In the genomic region with DNA sequence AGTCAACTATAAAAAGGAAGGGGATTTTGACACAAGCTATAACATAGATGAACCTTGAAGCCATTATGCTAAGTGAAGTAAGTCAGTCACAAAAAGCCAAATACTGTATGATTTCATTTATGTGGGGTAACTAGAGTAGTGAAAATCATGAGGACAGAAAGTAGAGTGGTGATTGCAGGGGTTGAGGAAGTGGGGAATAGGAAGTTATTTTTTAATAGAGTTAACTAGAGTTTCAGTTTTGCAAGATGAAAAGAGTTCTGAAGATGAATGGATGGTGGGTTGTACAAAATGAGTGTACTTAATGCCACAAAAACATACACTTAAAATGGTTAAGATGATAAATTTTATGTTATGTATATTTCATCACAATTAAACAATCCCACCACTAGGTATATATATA, we compare ENCODE assay signal across 2 cellular contexts.
TF ChIP-seq lines count a peak whose summit lies in the region.

No MANE protein-coding gene starts in this region.

TF ChIP-seq in HepG2, 621 proteins besides CTCF, POLR2A, EP300 and RAD21:
- TF ChIP-seq, protein P1, sequence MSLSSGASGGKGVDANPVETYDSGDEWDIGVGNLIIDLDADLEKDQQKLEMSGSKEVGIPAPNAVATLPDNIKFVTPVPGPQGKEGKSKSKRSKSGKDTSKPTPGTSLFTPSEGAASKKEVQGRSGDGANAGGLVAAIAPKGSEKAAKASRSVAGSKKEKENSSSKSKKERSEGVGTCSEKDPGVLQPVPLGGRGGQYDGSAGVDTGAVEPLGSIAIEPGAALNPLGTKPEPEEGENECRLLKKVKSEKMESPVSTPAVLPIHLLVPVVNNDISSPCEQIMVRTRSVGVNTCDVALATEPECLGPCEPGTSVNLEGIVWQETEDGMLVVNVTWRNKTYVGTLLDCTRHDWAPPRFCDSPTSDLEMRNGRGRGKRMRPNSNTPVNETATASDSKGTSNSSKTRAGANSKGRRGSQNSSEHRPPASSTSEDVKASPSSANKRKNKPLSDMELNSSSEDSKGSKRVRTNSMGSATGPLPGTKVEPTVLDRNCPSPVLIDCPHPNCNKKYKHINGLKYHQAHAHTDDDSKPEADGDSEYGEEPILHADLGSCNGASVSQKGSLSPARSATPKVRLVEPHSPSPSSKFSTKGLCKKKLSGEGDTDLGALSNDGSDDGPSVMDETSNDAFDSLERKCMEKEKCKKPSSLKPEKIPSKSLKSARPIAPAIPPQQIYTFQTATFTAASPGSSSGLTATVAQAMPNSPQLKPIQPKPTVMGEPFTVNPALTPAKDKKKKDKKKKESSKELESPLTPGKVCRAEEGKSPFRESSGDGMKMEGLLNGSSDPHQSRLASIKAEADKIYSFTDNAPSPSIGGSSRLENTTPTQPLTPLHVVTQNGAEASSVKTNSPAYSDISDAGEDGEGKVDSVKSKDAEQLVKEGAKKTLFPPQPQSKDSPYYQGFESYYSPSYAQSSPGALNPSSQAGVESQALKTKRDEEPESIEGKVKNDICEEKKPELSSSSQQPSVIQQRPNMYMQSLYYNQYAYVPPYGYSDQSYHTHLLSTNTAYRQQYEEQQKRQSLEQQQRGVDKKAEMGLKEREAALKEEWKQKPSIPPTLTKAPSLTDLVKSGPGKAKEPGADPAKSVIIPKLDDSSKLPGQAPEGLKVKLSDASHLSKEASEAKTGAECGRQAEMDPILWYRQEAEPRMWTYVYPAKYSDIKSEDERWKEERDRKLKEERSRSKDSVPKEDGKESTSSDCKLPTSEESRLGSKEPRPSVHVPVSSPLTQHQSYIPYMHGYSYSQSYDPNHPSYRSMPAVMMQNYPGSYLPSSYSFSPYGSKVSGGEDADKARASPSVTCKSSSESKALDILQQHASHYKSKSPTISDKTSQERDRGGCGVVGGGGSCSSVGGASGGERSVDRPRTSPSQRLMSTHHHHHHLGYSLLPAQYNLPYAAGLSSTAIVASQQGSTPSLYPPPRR (CRISPR knock-in tag; IDR thresholded peaks at IDR 0.05; ENCODE audit: borderline replicate concordance): no peak
- TF ChIP-seq SAFB2 (CRISPR knock-in tag; IDR thresholded peaks at IDR 0.05; ENCODE audit: borderline replicate concordance, low read depth): no peak
- TF ChIP-seq NFKBIZ (CRISPR knock-in tag; IDR thresholded peaks at IDR 0.05): no peak
- no peak for TF ChIP-seq RFX5 (IDR thresholded peaks at IDR 0.05; ENCODE audit: low read depth, low read length)
- no peak for TF ChIP-seq ATAD3A (CRISPR knock-in tag; IDR thresholded peaks at IDR 0.05)
- TF ChIP-seq, protein P2, sequence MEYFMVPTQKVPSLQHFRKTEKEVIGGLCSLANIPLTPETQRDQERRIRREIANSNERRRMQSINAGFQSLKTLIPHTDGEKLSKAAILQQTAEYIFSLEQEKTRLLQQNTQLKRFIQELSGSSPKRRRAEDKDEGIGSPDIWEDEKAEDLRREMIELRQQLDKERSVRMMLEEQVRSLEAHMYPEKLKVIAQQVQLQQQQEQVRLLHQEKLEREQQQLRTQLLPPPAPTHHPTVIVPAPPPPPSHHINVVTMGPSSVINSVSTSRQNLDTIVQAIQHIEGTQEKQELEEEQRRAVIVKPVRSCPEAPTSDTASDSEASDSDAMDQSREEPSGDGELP (IDR thresholded peaks at IDR 0.05; ENCODE audit: borderline replicate concordance, low read depth): no peak
- TF ChIP-seq DNMT3B (CRISPR knock-in tag; conservative IDR thresholded peaks at IDR 0.05): no peak
- TF ChIP-seq, protein P3, sequence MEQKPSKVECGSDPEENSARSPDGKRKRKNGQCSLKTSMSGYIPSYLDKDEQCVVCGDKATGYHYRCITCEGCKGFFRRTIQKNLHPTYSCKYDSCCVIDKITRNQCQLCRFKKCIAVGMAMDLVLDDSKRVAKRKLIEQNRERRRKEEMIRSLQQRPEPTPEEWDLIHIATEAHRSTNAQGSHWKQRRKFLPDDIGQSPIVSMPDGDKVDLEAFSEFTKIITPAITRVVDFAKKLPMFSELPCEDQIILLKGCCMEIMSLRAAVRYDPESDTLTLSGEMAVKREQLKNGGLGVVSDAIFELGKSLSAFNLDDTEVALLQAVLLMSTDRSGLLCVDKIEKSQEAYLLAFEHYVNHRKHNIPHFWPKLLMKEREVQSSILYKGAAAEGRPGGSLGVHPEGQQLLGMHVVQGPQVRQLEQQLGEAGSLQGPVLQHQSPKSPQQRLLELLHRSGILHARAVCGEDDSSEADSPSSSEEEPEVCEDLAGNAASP (CRISPR knock-in tag; IDR thresholded peaks at IDR 0.05; ENCODE audit: borderline replicate concordance): no peak
- no peak for TF ChIP-seq RCOR2 (CRISPR knock-in tag; IDR thresholded peaks at IDR 0.05)
- TF ChIP-seq, protein P4, sequence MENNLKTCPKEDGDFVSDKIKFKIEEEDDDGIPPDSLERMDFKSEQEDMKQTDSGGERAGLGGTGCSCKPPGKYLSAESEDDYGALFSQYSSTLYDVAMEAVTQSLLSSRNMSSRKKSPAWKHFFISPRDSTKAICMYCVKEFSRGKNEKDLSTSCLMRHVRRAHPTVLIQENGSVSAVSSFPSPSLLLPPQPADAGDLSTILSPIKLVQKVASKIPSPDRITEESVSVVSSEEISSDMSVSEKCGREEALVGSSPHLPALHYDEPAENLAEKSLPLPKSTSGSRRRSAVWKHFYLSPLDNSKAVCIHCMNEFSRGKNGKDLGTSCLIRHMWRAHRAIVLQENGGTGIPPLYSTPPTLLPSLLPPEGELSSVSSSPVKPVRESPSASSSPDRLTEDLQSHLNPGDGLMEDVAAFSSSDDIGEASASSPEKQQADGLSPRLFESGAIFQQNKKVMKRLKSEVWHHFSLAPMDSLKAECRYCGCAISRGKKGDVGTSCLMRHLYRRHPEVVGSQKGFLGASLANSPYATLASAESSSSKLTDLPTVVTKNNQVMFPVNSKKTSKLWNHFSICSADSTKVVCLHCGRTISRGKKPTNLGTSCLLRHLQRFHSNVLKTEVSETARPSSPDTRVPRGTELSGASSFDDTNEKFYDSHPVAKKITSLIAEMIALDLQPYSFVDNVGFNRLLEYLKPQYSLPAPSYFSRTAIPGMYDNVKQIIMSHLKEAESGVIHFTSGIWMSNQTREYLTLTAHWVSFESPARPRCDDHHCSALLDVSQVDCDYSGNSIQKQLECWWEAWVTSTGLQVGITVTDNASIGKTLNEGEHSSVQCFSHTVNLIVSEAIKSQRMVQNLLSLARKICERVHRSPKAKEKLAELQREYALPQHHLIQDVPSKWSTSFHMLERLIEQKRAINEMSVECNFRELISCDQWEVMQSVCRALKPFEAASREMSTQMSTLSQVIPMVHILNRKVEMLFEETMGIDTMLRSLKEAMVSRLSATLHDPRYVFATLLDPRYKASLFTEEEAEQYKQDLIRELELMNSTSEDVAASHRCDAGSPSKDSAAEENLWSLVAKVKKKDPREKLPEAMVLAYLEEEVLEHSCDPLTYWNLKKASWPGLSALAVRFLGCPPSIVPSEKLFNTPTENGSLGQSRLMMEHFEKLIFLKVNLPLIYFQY (CRISPR knock-in tag; IDR thresholded peaks at IDR 0.05; ENCODE audit: borderline replicate concordance): no peak
- no peak for TF ChIP-seq ZNF432 (CRISPR knock-in tag; IDR thresholded peaks at IDR 0.05; ENCODE audit: borderline replicate concordance)

TF ChIP-seq in WTC11, 78 proteins besides CTCF, POLR2A, EP300 and RAD21 (continued from another document):
- TF ChIP-seq, protein P5, sequence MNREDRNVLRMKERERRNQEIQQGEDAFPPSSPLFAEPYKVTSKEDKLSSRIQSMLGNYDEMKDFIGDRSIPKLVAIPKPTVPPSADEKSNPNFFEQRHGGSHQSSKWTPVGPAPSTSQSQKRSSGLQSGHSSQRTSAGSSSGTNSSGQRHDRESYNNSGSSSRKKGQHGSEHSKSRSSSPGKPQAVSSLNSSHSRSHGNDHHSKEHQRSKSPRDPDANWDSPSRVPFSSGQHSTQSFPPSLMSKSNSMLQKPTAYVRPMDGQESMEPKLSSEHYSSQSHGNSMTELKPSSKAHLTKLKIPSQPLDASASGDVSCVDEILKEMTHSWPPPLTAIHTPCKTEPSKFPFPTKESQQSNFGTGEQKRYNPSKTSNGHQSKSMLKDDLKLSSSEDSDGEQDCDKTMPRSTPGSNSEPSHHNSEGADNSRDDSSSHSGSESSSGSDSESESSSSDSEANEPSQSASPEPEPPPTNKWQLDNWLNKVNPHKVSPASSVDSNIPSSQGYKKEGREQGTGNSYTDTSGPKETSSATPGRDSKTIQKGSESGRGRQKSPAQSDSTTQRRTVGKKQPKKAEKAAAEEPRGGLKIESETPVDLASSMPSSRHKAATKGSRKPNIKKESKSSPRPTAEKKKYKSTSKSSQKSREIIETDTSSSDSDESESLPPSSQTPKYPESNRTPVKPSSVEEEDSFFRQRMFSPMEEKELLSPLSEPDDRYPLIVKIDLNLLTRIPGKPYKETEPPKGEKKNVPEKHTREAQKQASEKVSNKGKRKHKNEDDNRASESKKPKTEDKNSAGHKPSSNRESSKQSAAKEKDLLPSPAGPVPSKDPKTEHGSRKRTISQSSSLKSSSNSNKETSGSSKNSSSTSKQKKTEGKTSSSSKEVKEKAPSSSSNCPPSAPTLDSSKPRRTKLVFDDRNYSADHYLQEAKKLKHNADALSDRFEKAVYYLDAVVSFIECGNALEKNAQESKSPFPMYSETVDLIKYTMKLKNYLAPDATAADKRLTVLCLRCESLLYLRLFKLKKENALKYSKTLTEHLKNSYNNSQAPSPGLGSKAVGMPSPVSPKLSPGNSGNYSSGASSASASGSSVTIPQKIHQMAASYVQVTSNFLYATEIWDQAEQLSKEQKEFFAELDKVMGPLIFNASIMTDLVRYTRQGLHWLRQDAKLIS (CRISPR knock-in tag; IDR thresholded peaks at IDR 0.05; ENCODE audit: borderline replicate concordance): no peak
- no peak for TF ChIP-seq RELA (CRISPR knock-in tag; IDR thresholded peaks at IDR 0.05; ENCODE audit: borderline replicate concordance)
